ENCODE assay signal across 14 cellular contexts in genomic region chr15:22497200-22497599, GRCh38. TPM values are rescaled to one million over a fixed set of nuclear protein-coding genes. Genes with fewer than 3 reads are reported as not detected.
"Had no signal": no experiment of that assay in that cellular context is flagged by ENCODE, and none has a peak within 500 bp of the region (broad histone marks: within the 10 kb centered on the region; RNA-seq: fewer than 3 reads in every experiment).

No MANE protein-coding gene starts in this region.

RNA-seq across cellular contexts. Expression of gene GOLGA6L22, which starts 38.5 kb away (rescaled TPM):
- total RNA-seq: activated B cell treated with CpG ODN at 0.5 μM for 24 hours; activated CD4-positive, alpha-beta memory T cell treated with anti-CD3 and anti-CD28 coated beads for 36 hours; activated CD4-positive, alpha-beta memory T cell treated with anti-CD3 and anti-CD28 coated beads, Interleukin-2, amount 10 ng/mL, durations not matched to agents 7 days and 5 days; activated CD4-positive, alpha-beta T cell treated with anti-CD3 and anti-CD28 coated beads for 36 hours; activated CD4-positive, alpha-beta T cell treated with anti-CD3 and anti-CD28 coated beads, Interleukin-2, amount 10 ng/mL, durations not matched to agents 24 days and 14 days; activated CD4-positive, alpha-beta T cell treated with anti-CD3 and anti-CD28 coated beads, Interleukin-2, amount 10 ng/mL, durations not matched to agents 7 days and 5 days; activated CD8-positive, alpha-beta memory T cell treated with anti-CD3 and anti-CD28 coated beads for 36 hours; activated CD8-positive, alpha-beta memory T cell treated with anti-CD3 and anti-CD28 coated beads, Interleukin-2, amount 10 ng/mL, durations not matched to agents 7 days and 5 days; activated CD8-positive, alpha-beta T cell treated with anti-CD3 and anti-CD28 coated beads for 36 hours; activated CD8-positive, alpha-beta T cell treated with anti-CD3 and anti-CD28 coated beads, Interleukin-2, amount 10 ng/mL, durations not matched to agents 7 days and 5 days; T-cell; T-helper 1 cell treated with Interleukin-12 subunit alpha and Interleukin-12 subunit beta and Interleukin-4 antibody, amounts not matched to agents 30 ng/mL and 1 ng/mL, for 36 hours; T-helper 17 cell; T-helper 2 cell treated with Interferon-gamma antibody and Interleukin-4, amounts not matched to agents 100 ng/mL and 5 ng/mL, for 36 hours had no signal
